ENCODE assay signal across 1 cellular context in the genomic region with DNA sequence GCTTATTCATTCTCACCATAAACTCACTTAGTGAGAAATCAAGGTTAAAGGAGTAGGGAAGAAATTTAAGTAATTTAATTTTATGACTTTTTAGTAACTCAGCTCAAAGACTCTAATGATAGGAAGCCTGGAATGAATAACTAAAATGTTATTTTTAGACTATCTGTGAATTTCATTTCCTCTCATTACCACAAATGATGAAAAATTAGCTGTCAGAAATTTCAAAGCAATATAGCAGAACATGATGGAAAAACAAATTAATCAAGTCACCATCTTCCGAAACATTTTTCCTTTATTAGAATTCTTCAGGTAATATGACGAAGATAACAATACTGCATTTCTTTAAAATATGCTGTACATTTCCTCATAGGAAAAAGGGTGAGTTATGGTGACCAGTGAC.
TF ChIP-seq lines count a peak whose summit lies in the region.

No MANE protein-coding gene starts in this region.

TF ChIP-seq in GM12878, 131 proteins besides CTCF, POLR2A, EP300 and RAD21 (continued from another document and continues in another):
- TF ChIP-seq MEF2A (IDR thresholded peaks at IDR 0.05; ENCODE audit: insufficient read depth, low read depth, low read length) = 0 out of 2 replicates have a peak, but pooled peaks have one; percentile 48
- no peak for TF ChIP-seq NFXL1 (IDR thresholded peaks at IDR 0.05; ENCODE audit: borderline replicate concordance)
- TF ChIP-seq PAX8 (IDR thresholded peaks at IDR 0.05) = no peak
- TF ChIP-seq IKZF1 (conservative IDR thresholded peaks at IDR 0.05) = peak; percentile 71
- TF ChIP-seq ZNF207 (IDR thresholded peaks at IDR 0.05; ENCODE audit: borderline replicate concordance) = no peak
- no peak for TF ChIP-seq FOS (IDR thresholded peaks at IDR 0.05; ENCODE audit: borderline replicate concordance, extremely low read depth, insufficient read length)
- no peak for TF ChIP-seq JUNB (IDR thresholded peaks at IDR 0.05)
- TF ChIP-seq, protein P1, sequence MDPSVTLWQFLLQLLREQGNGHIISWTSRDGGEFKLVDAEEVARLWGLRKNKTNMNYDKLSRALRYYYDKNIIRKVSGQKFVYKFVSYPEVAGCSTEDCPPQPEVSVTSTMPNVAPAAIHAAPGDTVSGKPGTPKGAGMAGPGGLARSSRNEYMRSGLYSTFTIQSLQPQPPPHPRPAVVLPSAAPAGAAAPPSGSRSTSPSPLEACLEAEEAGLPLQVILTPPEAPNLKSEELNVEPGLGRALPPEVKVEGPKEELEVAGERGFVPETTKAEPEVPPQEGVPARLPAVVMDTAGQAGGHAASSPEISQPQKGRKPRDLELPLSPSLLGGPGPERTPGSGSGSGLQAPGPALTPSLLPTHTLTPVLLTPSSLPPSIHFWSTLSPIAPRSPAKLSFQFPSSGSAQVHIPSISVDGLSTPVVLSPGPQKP (IDR thresholded peaks at IDR 0.05; ENCODE audit: low read depth, low read length) = no peak
- no peak for TF ChIP-seq NFIC (IDR thresholded peaks at IDR 0.05; ENCODE audit: low read depth, low read length)
- TF ChIP-seq, protein P2, sequence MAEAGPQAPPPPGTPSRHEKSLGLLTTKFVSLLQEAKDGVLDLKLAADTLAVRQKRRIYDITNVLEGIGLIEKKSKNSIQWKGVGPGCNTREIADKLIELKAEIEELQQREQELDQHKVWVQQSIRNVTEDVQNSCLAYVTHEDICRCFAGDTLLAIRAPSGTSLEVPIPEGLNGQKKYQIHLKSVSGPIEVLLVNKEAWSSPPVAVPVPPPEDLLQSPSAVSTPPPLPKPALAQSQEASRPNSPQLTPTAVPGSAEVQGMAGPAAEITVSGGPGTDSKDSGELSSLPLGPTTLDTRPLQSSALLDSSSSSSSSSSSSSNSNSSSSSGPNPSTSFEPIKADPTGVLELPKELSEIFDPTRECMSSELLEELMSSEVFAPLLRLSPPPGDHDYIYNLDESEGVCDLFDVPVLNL (IDR thresholded peaks at IDR 0.05; ENCODE audit: low read depth, low read length) = no peak
- TF ChIP-seq ZSCAN29 (IDR thresholded peaks at IDR 0.05) = no peak
- TF ChIP-seq MEF2B (IDR thresholded peaks at IDR 0.05; ENCODE audit: partially characterized antibody, poor library complexity, severe bottlenecking) = peak; percentile 84
- no peak for TF ChIP-seq CHD2 (IDR thresholded peaks at IDR 0.05; ENCODE audit: borderline replicate concordance, low read depth, low read length)
- TF ChIP-seq MTA3 (IDR thresholded peaks at IDR 0.05; ENCODE audit: borderline replicate concordance, low read length) = no peak
- TF ChIP-seq CBFB (IDR thresholded peaks at IDR 0.05; ENCODE audit: low read depth) = no peak
- TF ChIP-seq CREM (IDR thresholded peaks at IDR 0.05; ENCODE audit: low read depth) = no peak
- no peak for TF ChIP-seq ASH2L (IDR thresholded peaks at IDR 0.05; ENCODE audit: borderline replicate concordance, low read depth)
- TF ChIP-seq, protein P3, sequence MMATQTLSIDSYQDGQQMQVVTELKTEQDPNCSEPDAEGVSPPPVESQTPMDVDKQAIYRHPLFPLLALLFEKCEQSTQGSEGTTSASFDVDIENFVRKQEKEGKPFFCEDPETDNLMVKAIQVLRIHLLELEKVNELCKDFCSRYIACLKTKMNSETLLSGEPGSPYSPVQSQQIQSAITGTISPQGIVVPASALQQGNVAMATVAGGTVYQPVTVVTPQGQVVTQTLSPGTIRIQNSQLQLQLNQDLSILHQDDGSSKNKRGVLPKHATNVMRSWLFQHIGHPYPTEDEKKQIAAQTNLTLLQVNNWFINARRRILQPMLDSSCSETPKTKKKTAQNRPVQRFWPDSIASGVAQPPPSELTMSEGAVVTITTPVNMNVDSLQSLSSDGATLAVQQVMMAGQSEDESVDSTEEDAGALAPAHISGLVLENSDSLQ (IDR thresholded peaks at IDR 0.05) = peak; percentile 55; the same call in 1 of the 2 replicates
- no peak for TF ChIP-seq SRF (IDR thresholded peaks at IDR 0.05; ENCODE audit: low read depth in 2 of 2, low read length in 2 of 2)
- TF ChIP-seq SPI1 (IDR thresholded peaks at IDR 0.05; ENCODE audit: borderline replicate concordance, insufficient read depth, low read depth, low read length) = no peak
- TF ChIP-seq GABPA (IDR thresholded peaks at IDR 0.05; ENCODE audit: low read depth) = no peak
- peak; percentile 77 for TF ChIP-seq ATF7 (IDR thresholded peaks at IDR 0.05; ENCODE audit: low read depth)
- TF ChIP-seq BCL11A (IDR thresholded peaks at IDR 0.05; ENCODE audit: low read depth, low read length) = 0 out of 2 replicates have a peak, but pooled peaks have one; percentile 25
- TF ChIP-seq KDM1A (IDR thresholded peaks at IDR 0.05; ENCODE audit: borderline replicate concordance) = no peak
- TF ChIP-seq MYB (IDR thresholded peaks at IDR 0.05; ENCODE audit: borderline replicate concordance, low read depth, low read length) = no peak
- peak; percentile 51; the same call in 1 of the 2 replicates for TF ChIP-seq BMI1 (IDR thresholded peaks at IDR 0.05; ENCODE audit: borderline replicate concordance)
- no peak for TF ChIP-seq RELA (IDR thresholded peaks at IDR 0.05; ENCODE audit: borderline replicate concordance, partially characterized antibody)
- TF ChIP-seq, protein P4, sequence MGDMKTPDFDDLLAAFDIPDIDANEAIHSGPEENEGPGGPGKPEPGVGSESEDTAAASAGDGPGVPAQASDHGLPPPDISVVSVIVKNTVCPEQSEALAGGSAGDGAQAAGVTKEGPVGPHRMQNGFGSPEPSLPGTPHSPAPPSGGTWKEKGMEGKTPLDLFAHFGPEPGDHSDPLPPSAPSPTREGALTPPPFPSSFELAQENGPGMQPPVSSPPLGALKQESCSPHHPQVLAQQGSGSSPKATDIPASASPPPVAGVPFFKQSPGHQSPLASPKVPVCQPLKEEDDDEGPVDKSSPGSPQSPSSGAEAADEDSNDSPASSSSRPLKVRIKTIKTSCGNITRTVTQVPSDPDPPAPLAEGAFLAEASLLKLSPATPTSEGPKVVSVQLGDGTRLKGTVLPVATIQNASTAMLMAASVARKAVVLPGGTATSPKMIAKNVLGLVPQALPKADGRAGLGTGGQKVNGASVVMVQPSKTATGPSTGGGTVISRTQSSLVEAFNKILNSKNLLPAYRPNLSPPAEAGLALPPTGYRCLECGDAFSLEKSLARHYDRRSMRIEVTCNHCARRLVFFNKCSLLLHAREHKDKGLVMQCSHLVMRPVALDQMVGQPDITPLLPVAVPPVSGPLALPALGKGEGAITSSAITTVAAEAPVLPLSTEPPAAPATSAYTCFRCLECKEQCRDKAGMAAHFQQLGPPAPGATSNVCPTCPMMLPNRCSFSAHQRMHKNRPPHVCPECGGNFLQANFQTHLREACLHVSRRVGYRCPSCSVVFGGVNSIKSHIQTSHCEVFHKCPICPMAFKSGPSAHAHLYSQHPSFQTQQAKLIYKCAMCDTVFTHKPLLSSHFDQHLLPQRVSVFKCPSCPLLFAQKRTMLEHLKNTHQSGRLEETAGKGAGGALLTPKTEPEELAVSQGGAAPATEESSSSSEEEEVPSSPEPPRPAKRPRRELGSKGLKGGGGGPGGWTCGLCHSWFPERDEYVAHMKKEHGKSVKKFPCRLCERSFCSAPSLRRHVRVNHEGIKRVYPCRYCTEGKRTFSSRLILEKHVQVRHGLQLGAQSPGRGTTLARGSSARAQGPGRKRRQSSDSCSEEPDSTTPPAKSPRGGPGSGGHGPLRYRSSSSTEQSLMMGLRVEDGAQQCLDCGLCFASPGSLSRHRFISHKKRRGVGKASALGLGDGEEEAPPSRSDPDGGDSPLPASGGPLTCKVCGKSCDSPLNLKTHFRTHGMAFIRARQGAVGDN (IDR thresholded peaks at IDR 0.05) = 0 out of 2 replicates have a peak, but pooled peaks have one; percentile 28
- TF ChIP-seq CBX5 (IDR thresholded peaks at IDR 0.05; ENCODE audit: low read depth) = no peak
- TF ChIP-seq IRF4 (IDR thresholded peaks at IDR 0.05; ENCODE audit: low read depth, low read length) = no peak
- TF ChIP-seq, protein P5, sequence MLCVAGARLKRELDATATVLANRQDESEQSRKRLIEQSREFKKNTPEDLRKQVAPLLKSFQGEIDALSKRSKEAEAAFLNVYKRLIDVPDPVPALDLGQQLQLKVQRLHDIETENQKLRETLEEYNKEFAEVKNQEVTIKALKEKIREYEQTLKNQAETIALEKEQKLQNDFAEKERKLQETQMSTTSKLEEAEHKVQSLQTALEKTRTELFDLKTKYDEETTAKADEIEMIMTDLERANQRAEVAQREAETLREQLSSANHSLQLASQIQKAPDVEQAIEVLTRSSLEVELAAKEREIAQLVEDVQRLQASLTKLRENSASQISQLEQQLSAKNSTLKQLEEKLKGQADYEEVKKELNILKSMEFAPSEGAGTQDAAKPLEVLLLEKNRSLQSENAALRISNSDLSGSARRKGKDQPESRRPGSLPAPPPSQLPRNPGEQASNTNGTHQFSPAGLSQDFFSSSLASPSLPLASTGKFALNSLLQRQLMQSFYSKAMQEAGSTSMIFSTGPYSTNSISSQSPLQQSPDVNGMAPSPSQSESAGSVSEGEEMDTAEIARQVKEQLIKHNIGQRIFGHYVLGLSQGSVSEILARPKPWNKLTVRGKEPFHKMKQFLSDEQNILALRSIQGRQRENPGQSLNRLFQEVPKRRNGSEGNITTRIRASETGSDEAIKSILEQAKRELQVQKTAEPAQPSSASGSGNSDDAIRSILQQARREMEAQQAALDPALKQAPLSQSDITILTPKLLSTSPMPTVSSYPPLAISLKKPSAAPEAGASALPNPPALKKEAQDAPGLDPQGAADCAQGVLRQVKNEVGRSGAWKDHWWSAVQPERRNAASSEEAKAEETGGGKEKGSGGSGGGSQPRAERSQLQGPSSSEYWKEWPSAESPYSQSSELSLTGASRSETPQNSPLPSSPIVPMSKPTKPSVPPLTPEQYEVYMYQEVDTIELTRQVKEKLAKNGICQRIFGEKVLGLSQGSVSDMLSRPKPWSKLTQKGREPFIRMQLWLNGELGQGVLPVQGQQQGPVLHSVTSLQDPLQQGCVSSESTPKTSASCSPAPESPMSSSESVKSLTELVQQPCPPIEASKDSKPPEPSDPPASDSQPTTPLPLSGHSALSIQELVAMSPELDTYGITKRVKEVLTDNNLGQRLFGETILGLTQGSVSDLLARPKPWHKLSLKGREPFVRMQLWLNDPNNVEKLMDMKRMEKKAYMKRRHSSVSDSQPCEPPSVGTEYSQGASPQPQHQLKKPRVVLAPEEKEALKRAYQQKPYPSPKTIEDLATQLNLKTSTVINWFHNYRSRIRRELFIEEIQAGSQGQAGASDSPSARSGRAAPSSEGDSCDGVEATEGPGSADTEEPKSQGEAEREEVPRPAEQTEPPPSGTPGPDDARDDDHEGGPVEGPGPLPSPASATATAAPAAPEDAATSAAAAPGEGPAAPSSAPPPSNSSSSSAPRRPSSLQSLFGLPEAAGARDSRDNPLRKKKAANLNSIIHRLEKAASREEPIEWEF (IDR thresholded peaks at IDR 0.05; ENCODE audit: insufficient replicate concordance, low read depth, low read length) = no peak
- TF ChIP-seq IKZF2 (IDR thresholded peaks at IDR 0.05) = peak; percentile 76 to 78; a peak in 3 of 4 replicates
- peak; percentile 74; the same call in 1 of the 2 replicates for TF ChIP-seq DPF2 (IDR thresholded peaks at IDR 0.05)
- no peak for TF ChIP-seq RCOR1 (conservative IDR thresholded peaks at IDR 0.05; ENCODE audit: low read depth, low read length)
- TF ChIP-seq TBL1XR1 (IDR thresholded peaks at IDR 0.05; ENCODE audit: low read depth, low read length) = no peak
- TF ChIP-seq NR2C2 (IDR thresholded peaks at IDR 0.05; ENCODE audit: borderline replicate concordance, control insufficient read depth, insufficient read length, low read depth) = no peak
- TF ChIP-seq BHLHE40 (IDR thresholded peaks at IDR 0.05; ENCODE audit: borderline replicate concordance in 1 of 2, low read depth in 2 of 2, low read length in 1 of 2) = peak in 1 of 2 experiments; percentile 11; a peak in 1 of 4 replicates
- peak; percentile 97 for TF ChIP-seq MTA2 (IDR thresholded peaks at IDR 0.05; ENCODE audit: low read depth)
- TF ChIP-seq KLF5 (IDR thresholded peaks at IDR 0.05; ENCODE audit: partially characterized antibody) = no peak
- no peak for TF ChIP-seq RBBP5 (conservative IDR thresholded peaks at IDR 0.05)
- TF ChIP-seq GATAD2B (conservative IDR thresholded peaks at IDR 0.05; ENCODE audit: low read depth) = 0 out of 2 replicates have a peak, but pooled peaks have one; percentile 19
- no peak for TF ChIP-seq SUPT20H (IDR thresholded peaks at IDR 0.05; ENCODE audit: borderline replicate concordance, control insufficient read depth, low read depth, low read length)
- 0 out of 2 replicates have a peak, but pooled peaks have one; percentile 27 for TF ChIP-seq ZNF217 (IDR thresholded peaks at IDR 0.05)
- TF ChIP-seq RAD51 (IDR thresholded peaks at IDR 0.05) = no peak
- TF ChIP-seq, protein P6, sequence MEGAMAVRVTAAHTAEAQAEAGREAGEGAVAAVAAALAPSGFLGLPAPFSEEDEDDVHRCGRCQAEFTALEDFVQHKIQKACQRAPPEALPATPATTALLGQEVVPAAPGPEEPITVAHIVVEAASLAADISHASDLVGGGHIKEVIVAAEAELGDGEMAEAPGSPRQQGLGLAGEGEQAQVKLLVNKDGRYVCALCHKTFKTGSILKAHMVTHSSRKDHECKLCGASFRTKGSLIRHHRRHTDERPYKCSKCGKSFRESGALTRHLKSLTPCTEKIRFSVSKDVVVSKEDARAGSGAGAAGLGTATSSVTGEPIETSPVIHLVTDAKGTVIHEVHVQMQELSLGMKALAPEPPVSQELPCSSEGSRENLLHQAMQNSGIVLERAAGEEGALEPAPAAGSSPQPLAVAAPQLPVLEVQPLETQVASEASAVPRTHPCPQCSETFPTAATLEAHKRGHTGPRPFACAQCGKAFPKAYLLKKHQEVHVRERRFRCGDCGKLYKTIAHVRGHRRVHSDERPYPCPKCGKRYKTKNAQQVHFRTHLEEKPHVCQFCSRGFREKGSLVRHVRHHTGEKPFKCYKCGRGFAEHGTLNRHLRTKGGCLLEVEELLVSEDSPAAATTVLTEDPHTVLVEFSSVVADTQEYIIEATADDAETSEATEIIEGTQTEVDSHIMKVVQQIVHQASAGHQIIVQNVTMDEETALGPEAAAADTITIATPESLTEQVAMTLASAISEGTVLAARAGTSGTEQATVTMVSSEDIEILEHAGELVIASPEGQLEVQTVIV (IDR thresholded peaks at IDR 0.05; ENCODE audit: borderline replicate concordance, partially characterized antibody) = no peak
- TF ChIP-seq, protein P7, sequence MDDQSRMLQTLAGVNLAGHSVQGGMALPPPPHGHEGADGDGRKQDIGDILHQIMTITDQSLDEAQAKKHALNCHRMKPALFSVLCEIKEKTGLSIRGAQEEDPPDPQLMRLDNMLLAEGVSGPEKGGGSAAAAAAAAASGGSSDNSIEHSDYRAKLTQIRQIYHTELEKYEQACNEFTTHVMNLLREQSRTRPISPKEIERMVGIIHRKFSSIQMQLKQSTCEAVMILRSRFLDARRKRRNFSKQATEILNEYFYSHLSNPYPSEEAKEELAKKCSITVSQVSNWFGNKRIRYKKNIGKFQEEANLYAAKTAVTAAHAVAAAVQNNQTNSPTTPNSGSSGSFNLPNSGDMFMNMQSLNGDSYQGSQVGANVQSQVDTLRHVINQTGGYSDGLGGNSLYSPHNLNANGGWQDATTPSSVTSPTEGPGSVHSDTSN (IDR thresholded peaks at IDR 0.05; ENCODE audit: insufficient replicate concordance, low read depth, low read length) = peak; percentile 27
- no peak for TF ChIP-seq SIX5 (IDR thresholded peaks at IDR 0.05; ENCODE audit: low read depth, low read length, severe bottlenecking)
